In genomic region chr2:101001713-101002561, GRCh38 we compare ENCODE assay signal across 8 cellular contexts. TPM values are rescaled to one million over a fixed set of nuclear protein-coding genes. Genes with fewer than 3 reads are reported as not detected.
DNase-seq lines count a peak whose midpoint lies in the region; ATAC-seq, FAIRE-seq and TF ChIP-seq lines count a peak whose summit lies in the region.

Gene RPL31 (plus strand): TSS chr2:101002289. CDS start chr2:101002702, 413 bp downstream.

- H3K27ac ChIP-seq in HUES64 (ENCODE audit: low read depth, low read length) (peak within 1 kb of the TSS; percentile 85), OCI-LY1 (ENCODE audit: low read depth, low read length, poor library complexity, severe bottlenecking) (peak within 1 kb of the TSS; percentile 66), mesodermal cell (ENCODE audit: low read depth, low read length, severe bottlenecking) (peak within 1 kb of the TSS; percentile 94)

- H3K9me2 ChIP-seq in OCI-LY1 (ENCODE audit: low read depth, low read length), result no peaks in the 10 kb centered on the region

- H4K20me1 ChIP-seq in OCI-LY1 (ENCODE audit: insufficient read depth, low read length), result no peaks in the 10 kb centered on the region

- peak; percentile 96 for DNase-seq in Calu3
- DNase-seq in activated CD8-positive, alpha-beta memory T cell treated with anti-CD3 and anti-CD28 coated beads, Interleukin-2, amount 50 U/mL, for 4 hours, result peak; percentile 96
- DNase-seq in stimulated activated CD8-positive, alpha-beta memory T cell treated with anti-CD3 and anti-CD28 coated beads, Interleukin-15, amount 100 ng/mL, for 4 hours (ENCODE audit: low read depth in 2 of 2), result peak; percentile 90 to 96

- 0 out of 2 replicates have a peak, but pooled peaks cover 3% of the 10 kb centered on the region for H3K27me3 ChIP-seq in HUES64 (ENCODE audit: insufficient read depth, low read length)
- no peaks in the 10 kb centered on the region for H3K27me3 ChIP-seq in OCI-LY1 (ENCODE audit: insufficient read depth, low read length)

- H3K9me3 ChIP-seq in HUES64 (ENCODE audit: insufficient read depth, low read depth, low read length) (no peaks in the 10 kb centered on the region), OCI-LY1 (ENCODE audit: low read length) (no peaks in the 10 kb centered on the region), mesodermal cell (ENCODE audit: control insufficient read depth, low read length) (peaks cover 8% of the 10 kb centered on the region)

- ATAC-seq in GM21447 (IDR thresholded peaks at IDR 0.05; ENCODE audit: unreplicated experiment), result peak; percentile 94

- H3F3A ChIP-seq in OCI-LY1 (ENCODE audit: insufficient read depth, low read length), result no peaks in the 10 kb centered on the region

- CTCF ChIA-PET in Calu3 (lab: Charles Lee), result interaction anchor here (0.7 to 1.8 kb wide), 4 partner anchors 11 to 392 kb away, joined by 3 to 6 read pairs (median 4); no protein-coding TSS in a partner anchor

- H3K27me3 Mint-ChIP-seq in Calu3 (ENCODE audit: unreplicated experiment), result no peaks in the 10 kb centered on the region

- peak within 1 kb of the TSS; percentile 68 for H3K4me2 ChIP-seq in OCI-LY1 (ENCODE audit: low read length)

- peaks cover 28% of the 10 kb centered on the region for H3K4me1 Mint-ChIP-seq in Calu3 (ENCODE audit: low read depth, unreplicated experiment)

- BruUV-seq in Calu3 (replicated peaks; lab: Mats Ljungman, UMichigan), result no TSS peak

- H3K9ac ChIP-seq in HUES64 (ENCODE audit: low read depth, low read length) (peak within 1 kb of the TSS; percentile 98), OCI-LY1 (ENCODE audit: low read length) (peak within 1 kb of the TSS; percentile 90)

- peaks cover 65% of the 10 kb centered on the region for H3K36me3 Mint-ChIP-seq in Calu3 (ENCODE audit: insufficient read depth, unreplicated experiment)

- H3K4me3 Mint-ChIP-seq in Calu3 (ENCODE audit: low read depth, unreplicated experiment), result peak within 1 kb of the TSS; percentile 84

- FAIRE-seq in endometrium (lab: Jason Lieb, UNC), result peak; percentile 58

- peak within 1 kb of the TSS; percentile 78 for H3K4me3 ChIP-seq in HUES64 (ENCODE audit: low read length)
- H3K4me3 ChIP-seq in OCI-LY1 (ENCODE audit: low read depth, low read length, poor library complexity, severe bottlenecking), result peak within 1 kb of the TSS; percentile 96
- peak within 1 kb of the TSS; percentile 93 for H3K4me3 ChIP-seq in mesodermal cell (ENCODE audit: extremely low read depth, insufficient read depth, low read length, poor library complexity, severe bottlenecking)

- H3K9me3 Mint-ChIP-seq in Calu3 (ENCODE audit: low read depth, unreplicated experiment), result no peaks in the 10 kb centered on the region

- peaks cover 12% of the 10 kb centered on the region; the same call in 1 of the 2 replicates for H3K4me1 ChIP-seq in HUES64 (ENCODE audit: insufficient read depth, low read length)
- H3K4me1 ChIP-seq in OCI-LY1 (ENCODE audit: insufficient read depth, low read length, severe bottlenecking), result peaks cover 22% of the 10 kb centered on the region
- peaks cover 3% of the 10 kb centered on the region for H3K4me1 ChIP-seq in mesodermal cell (ENCODE audit: control insufficient read depth, insufficient read depth, low read length, poor library complexity, severe bottlenecking)

- H3K27ac Mint-ChIP-seq in Calu3 (ENCODE audit: unreplicated experiment), result peak within 1 kb of the TSS; percentile 93

- WGBS in HUES64, result 10% methylated on average over 57 of the region's 59 CpGs
- 13 to 24% methylated on average over 28 to 38 of the region's 59 CpGs for WGBS in mesodermal cell (ENCODE audit: insufficient coverage in 2 of 2), 2 experiments

- H3K79me2 ChIP-seq in OCI-LY1 (ENCODE audit: insufficient read depth, low read length), result peaks cover 15% of the 10 kb centered on the region

- H3K36me3 ChIP-seq in HUES64 (ENCODE audit: insufficient read depth, low read length) (peaks cover 43% of the 10 kb centered on the region), OCI-LY1 (ENCODE audit: insufficient read depth, low read length) (peaks cover 47% of the 10 kb centered on the region), mesodermal cell (ENCODE audit: control insufficient read depth, insufficient read depth, low read length) (peaks cover 44% of the 10 kb centered on the region)

- no peak within 1 kb of the TSS for H2AFZ ChIP-seq in OCI-LY1 (ENCODE audit: low read length)

- TF ChIP-seq CTCF in Calu3 (IDR thresholded peaks at IDR 0.05; ENCODE audit: unreplicated experiment) (no peak), OCI-LY1 (IDR thresholded peaks at IDR 0.05; ENCODE audit: low read length) (no peak)

- intact Hi-C loops in Calu3 (cut with micrococcal nuclease; ENCODE audit: unreplicated experiment), result no loop called here

RNA-seq across cellular contexts. Expression of gene RPL31, which starts in this region (rescaled TPM):
- total RNA-seq in Calu3 (2022), result 1,080 and 1,158 TPM in 2 replicates
- polyA plus RNA-seq in HUES64 (2013, experiment 1 of 2), result 2,474 TPM
- 2,537 TPM for polyA plus RNA-seq in HUES64 (2013, experiment 2 of 2)
- polyA plus RNA-seq in mesodermal cell (2013, experiment 1 of 2), result 2,803 TPM
- polyA plus RNA-seq in mesodermal cell (2013, experiment 2 of 2), result 2,701 TPM

Comparison
In these comparisons a context has a peak if more than half of its experiments do, and no peak if none do; other contexts are left out.
1. Peak in every context shown above with its lines: DNase-seq, ATAC-seq, H3K4me3 ChIP-seq and H3K27ac ChIP-seq.